Comparison of ENCODE assay signal across 16 cellular contexts in genomic region chr3:184620101-184620798, GRCh38. TPM values are rescaled to one million over a fixed set of nuclear protein-coding genes. Genes with fewer than 3 reads are reported as not detected.
DNase-seq lines count a peak whose midpoint lies in the region; ATAC-seq and TF ChIP-seq lines count a peak whose summit lies in the region.
"Had no signal": no experiment of that assay in that cellular context is flagged by ENCODE, and none has a peak within 500 bp of the region (broad histone marks: within the 10 kb centered on the region; RNA-seq: fewer than 3 reads in every experiment).

No MANE protein-coding gene starts in this region.

- no peaks in the 10 kb centered on the region; a peak in 1 of 4 replicates for H3K4me1 ChIP-seq in SK-N-SH (ENCODE audit: control insufficient read depth in 1 of 2, insufficient read depth in 2 of 2, low read depth in 1 of 2, low read length in 1 of 2)

- H3K4me2 ChIP-seq in SK-N-SH, result no peak overlapping the region

- no peaks in the 10 kb centered on the region for H3K36me3 Mint-ChIP-seq in activated naive CD8-positive, alpha-beta T cell treated with anti-CD3 and anti-CD28 coated beads, Interleukin-2, amount 50 U/mL, for 24 hours (ENCODE audit: low read depth)

- H3K4me1 Mint-ChIP-seq in stimulated activated naive CD8-positive, alpha-beta T cell treated with anti-CD3 and anti-CD28 coated beads, Interleukin-15, amount 100 ng/mL, for 72 hours, result peaks cover 18% of the 10 kb centered on the region
- peaks cover 18% of the 10 kb centered on the region for H3K4me1 Mint-ChIP-seq in activated naive CD8-positive, alpha-beta T cell treated with anti-CD3 and anti-CD28 coated beads, Interleukin-2, amount 50 U/mL, for 24 hours

- no peaks in the 10 kb centered on the region for H3K79me2 ChIP-seq in SK-N-SH (ENCODE audit: insufficient read depth)

- no peak for TF ChIP-seq EP300 in SK-N-SH (IDR thresholded peaks at IDR 0.05; ENCODE audit: borderline replicate concordance in 1 of 2, low read depth in 1 of 2, low read length in 1 of 2)

- H3K36me3 ChIP-seq in SK-N-SH (replicated peaks in 1 of 2; ENCODE audit: control insufficient read depth in 1 of 2, insufficient read depth in 2 of 2, low read length in 1 of 2), result no peaks in the 10 kb centered on the region
- H3K36me3 ChIP-seq: heart right ventricle had no signal

- H3K9me3 ChIP-seq in SK-N-SH, result no peaks in the 10 kb centered on the region
- H3K9me3 ChIP-seq: heart right ventricle had no signal

- H3K4me3 ChIP-seq in SK-N-SH (ENCODE audit: low read depth in 2 of 2, low read length in 1 of 2), result no peak overlapping the region
- H3K4me3 ChIP-seq: heart right ventricle had no signal

- H3K27ac Mint-ChIP-seq in stimulated activated naive CD8-positive, alpha-beta T cell treated with anti-CD3 and anti-CD28 coated beads, Interleukin-15, amount 100 ng/mL, for 72 hours, result peak overlapping the region in 1 of 2 donors; percentile 39
- H3K27ac Mint-ChIP-seq in activated naive CD8-positive, alpha-beta T cell treated with anti-CD3 and anti-CD28 coated beads, Interleukin-2, amount 50 U/mL, for 24 hours, result no peak overlapping the region

- CTCF ChIA-PET in SK-N-SH (lab: Yijun Ruan, JAX), result interaction anchor here (1.2 to 1.6 kb wide), 2 partner anchors 59 to 158 kb away, joined by 3 to 5 read pairs; partner anchors contain the start of gene EPHB3

- H4K20me1 ChIP-seq in SK-N-SH (ENCODE audit: insufficient read depth), result no peaks in the 10 kb centered on the region

- H3F3A ChIP-seq in SK-N-SH (replicated peaks; ENCODE audit: insufficient read depth), result no peaks in the 10 kb centered on the region

- H3K9ac ChIP-seq in SK-N-SH, result no peak overlapping the region

- no peaks in the 10 kb centered on the region for H3K27me3 ChIP-seq in SK-N-SH (ENCODE audit: insufficient read depth)
- H3K27me3 ChIP-seq: heart right ventricle had no signal

- POLR2A ChIA-PET in SK-N-SH (lab: Yijun Ruan, JAX), result no interaction called here

- no peaks in the 10 kb centered on the region for H3K9me2 ChIP-seq in SK-N-SH

- H3K9me3 Mint-ChIP-seq in stimulated activated naive CD8-positive, alpha-beta T cell treated with anti-CD3 and anti-CD28 coated beads, Interleukin-15, amount 100 ng/mL, for 72 hours, result no peaks in the 10 kb centered on the region
- H3K9me3 Mint-ChIP-seq in activated naive CD8-positive, alpha-beta T cell treated with anti-CD3 and anti-CD28 coated beads, Interleukin-2, amount 50 U/mL, for 24 hours, result no peaks in the 10 kb centered on the region

- no peak overlapping the region for H3K4me3 Mint-ChIP-seq in stimulated activated naive CD8-positive, alpha-beta T cell treated with anti-CD3 and anti-CD28 coated beads, Interleukin-15, amount 100 ng/mL, for 72 hours
- no peak overlapping the region for H3K4me3 Mint-ChIP-seq in activated naive CD8-positive, alpha-beta T cell treated with anti-CD3 and anti-CD28 coated beads, Interleukin-2, amount 50 U/mL, for 24 hours

- no peak overlapping the region for H2AFZ ChIP-seq in SK-N-SH (ENCODE audit: low read depth)

- DNase-seq in stimulated activated naive CD8-positive, alpha-beta T cell treated with anti-CD3 and anti-CD28 coated beads, Interleukin-15, Interleukin-2, amounts not matched to agents 100 U/mL and 50 U/mL, for 24 hours, result no peak
- DNase-seq in stimulated activated naive CD8-positive, alpha-beta T cell treated with anti-CD3 and anti-CD28 coated beads, Interleukin-15, amount 100 ng/mL, for 72 hours, result no peak
- DNase-seq in activated naive CD8-positive, alpha-beta T cell treated with anti-CD3 and anti-CD28 coated beads, Interleukin-2, amount 50 U/mL, for 24 hours, result no peak
- DNase-seq in glomerular visceral epithelial cell (ENCODE audit: extremely low spot score) (peak; percentile 3), SK-N-SH (no peak)
- DNase-seq: activated CD8-positive, alpha-beta memory T cell treated with anti-CD3 and anti-CD28 coated beads, Interleukin-2, amount 50 U/mL, for 48 hours; amniotic stem cell; DMS153; effector CD8-positive, alpha-beta T cell; left ventricle myocardium superior; NCI-H345; nucleus accumbens had no signal

- peaks cover 6% of the 10 kb centered on the region for H3K27me3 Mint-ChIP-seq in stimulated activated naive CD8-positive, alpha-beta T cell treated with anti-CD3 and anti-CD28 coated beads, Interleukin-15, amount 100 ng/mL, for 72 hours
- H3K27me3 Mint-ChIP-seq in activated naive CD8-positive, alpha-beta T cell treated with anti-CD3 and anti-CD28 coated beads, Interleukin-2, amount 50 U/mL, for 24 hours, result peaks cover 8% of the 10 kb centered on the region

- H3K27ac ChIP-seq in SK-N-SH (ENCODE audit: low read depth in 2 of 2, low read length in 1 of 2), result no peak overlapping the region
- H3K27ac ChIP-seq: heart right ventricle had no signal

- TF ChIP-seq RAD21 in SK-N-SH (IDR thresholded peaks at IDR 0.05; ENCODE audit: low read length), result no peak

- 75% methylated on average over 5 of the region's 5 CpGs for WGBS in SK-N-SH (ENCODE audit: low lambda C conversion rate)

- peak; percentile 26 for ATAC-seq in stimulated activated naive CD8-positive, alpha-beta T cell treated with anti-CD3 and anti-CD28 coated beads, Interleukin-15, Interleukin-2, amounts not matched to agents 100 U/mL and 50 U/mL, for 24 hours
- ATAC-seq in stimulated activated naive CD8-positive, alpha-beta T cell treated with anti-CD3 and anti-CD28 coated beads, Interleukin-15, amount 100 ng/mL, for 72 hours, result no peak
- peak; percentile 67 for ATAC-seq in activated naive CD8-positive, alpha-beta T cell treated with anti-CD3 and anti-CD28 coated beads, Interleukin-2, amount 50 U/mL, for 24 hours
- ATAC-seq in HG02981 (IDR thresholded peaks at IDR 0.05; ENCODE audit: unreplicated experiment) (no peak), GM18870 (IDR thresholded peaks at IDR 0.05; ENCODE audit: unreplicated experiment) (no peak), HG02852 (IDR thresholded peaks at IDR 0.05; ENCODE audit: unreplicated experiment) (no peak)

- TF ChIP-seq CTCF in SK-N-SH (IDR thresholded peaks at IDR 0.05), result no peak

TF ChIP-seq in SK-N-SH, 30 proteins besides CTCF, POLR2A, EP300 and RAD21:
- TF ChIP-seq MEF2A (IDR thresholded peaks at IDR 0.05; ENCODE audit: borderline replicate concordance, low read depth) (no peak), SIN3A (IDR thresholded peaks at IDR 0.05; ENCODE audit: borderline replicate concordance, low read depth, low read length) (no peak), PBX3 (IDR thresholded peaks at IDR 0.05) (no peak)
TF ChIP-seq in SK-N-SH: peak in this region for 0.

RNA-seq across cellular contexts. Expression of gene EPHB3, which starts 58.7 kb away (rescaled TPM):
- 2.1 and 4.2 TPM in 2 replicates for polyA plus RNA-seq in SK-N-SH (2012; rRNA removed)
- 1.5 and 2.0 TPM in 2 replicates for polyA plus RNA-seq in SK-N-SH (2012; cell fraction: cytosol; rRNA removed)
- 10.0 and 14.1 TPM in 2 replicates for polyA plus RNA-seq in SK-N-SH (2012; cell fraction: nucleus; rRNA removed)

Comparison
In these comparisons a context has a peak if more than half of its experiments do, and no peak if none do; other contexts are left out.
1. ATAC-seq: peak in stimulated activated naive CD8-positive, alpha-beta T cell treated with anti-CD3 and anti-CD28 coated beads, Interleukin-15, Interleukin-2, amounts not matched to agents 100 U/mL and 50 U/mL, for 24 hours (single experiment) and activated naive CD8-positive, alpha-beta T cell treated with anti-CD3 and anti-CD28 coated beads, Interleukin-2, amount 50 U/mL, for 24 hours (single experiment); none in stimulated activated naive CD8-positive, alpha-beta T cell treated with anti-CD3 and anti-CD28 coated beads, Interleukin-15, amount 100 ng/mL, for 72 hours (single experiment), HG02981 (single experiment), GM18870 (single experiment) and HG02852 (single experiment).